Comparison of ENCODE assay signal across 1 cellular context in genomic region chr2:121596221-121597080, GRCh38.
TF ChIP-seq lines count a peak whose summit lies in the region.

No MANE protein-coding gene starts in this region.

TF ChIP-seq in K562, 482 proteins besides CTCF, POLR2A, EP300 and RAD21 (continued from another document and continues in another):
- TF ChIP-seq MLLT1 (IDR thresholded peaks at IDR 0.05) (peak; percentile 25 to 56; a peak in 2 of 4 replicates), NFRKB (IDR thresholded peaks at IDR 0.05; ENCODE audit: low read depth) (peak; percentile 65; the same call in 1 of the 2 replicates), FOS (IDR thresholded peaks at IDR 0.05; ENCODE audit: extremely low read depth, insufficient read length) (no peak), ELF4 (CRISPR knock-in tag; IDR thresholded peaks at IDR 0.05) (0 out of 2 replicates have a peak, but pooled peaks have one; percentile 56), PHF8 (IDR thresholded peaks at IDR 0.05; ENCODE audit: borderline replicate concordance, low read length) (no peak; the same call in 1 of the 2 replicates), ZBED1 (IDR thresholded peaks at IDR 0.05) (peak; percentile 89; the same call in 1 of the 2 replicates), CHD2 (IDR thresholded peaks at IDR 0.05; ENCODE audit: low read depth, low read length) (no peak), CREB1 (IDR thresholded peaks at IDR 0.05) (peak; percentile 16; the same call in 1 of the 2 replicates), CREB1 (CRISPR knock-in tag; IDR thresholded peaks at IDR 0.05) (no peak), ZNF431 (CRISPR knock-in tag; IDR thresholded peaks at IDR 0.05) (no peak), GTF2E2 (tag; IDR thresholded peaks at IDR 0.05) (peak; percentile 72; the same call in 1 of the 2 replicates), ATF2 (CRISPR knock-in tag; IDR thresholded peaks at IDR 0.05) (no peak), AFF4 (CRISPR knock-in tag; IDR thresholded peaks at IDR 0.05) (no peak), ZSCAN32 (CRISPR knock-in tag; IDR thresholded peaks at IDR 0.05) (no peak), TEAD1 (CRISPR knock-in tag; IDR thresholded peaks at IDR 0.05) (peak; percentile 1 to 22; a peak in 1 of 4 replicates), MAFK (IDR thresholded peaks at IDR 0.05; ENCODE audit: low read length) (no peak), RNF2 (IDR thresholded peaks at IDR 0.05) (peak; percentile 90), ZNF232 (CRISPR knock-in tag; IDR thresholded peaks at IDR 0.05) (no peak), CBFB (CRISPR knock-in tag; IDR thresholded peaks at IDR 0.05) (no peak), NR1H2 (CRISPR knock-in tag; IDR thresholded peaks at IDR 0.05) (no peak), NR3C1 (CRISPR knock-in tag; IDR thresholded peaks at IDR 0.05) (no peak), HCFC1 (IDR thresholded peaks at IDR 0.05; ENCODE audit: low read depth, low read length) (no peak), THAP12 (CRISPR knock-in tag; IDR thresholded peaks at IDR 0.05) (no peak), SRSF1 (IDR thresholded peaks at IDR 0.05; ENCODE audit: low read depth, low read length) (no peak), PTTG1 (tag; IDR thresholded peaks at IDR 0.05; ENCODE audit: low read depth) (no peak), MEF2A (IDR thresholded peaks at IDR 0.05; ENCODE audit: control insufficient read depth, low read depth, low read length) (peak; percentile 91), ZNF696 (CRISPR knock-in tag; conservative IDR thresholded peaks at IDR 0.05) (no peak), POLR2B (IDR thresholded peaks at IDR 0.05; ENCODE audit: low read depth, partially characterized antibody) (peak; percentile 20), BRF1 (IDR thresholded peaks at IDR 0.05; ENCODE audit: borderline replicate concordance, extremely low read depth, insufficient read length) (no peak), THRA (IDR thresholded peaks at IDR 0.05) (no peak), ZNF277 (CRISPR knock-in tag; IDR thresholded peaks at IDR 0.05; ENCODE audit: borderline replicate concordance) (no peak), ZNF592 (IDR thresholded peaks at IDR 0.05) (peak; percentile 65), ZNF318 (IDR thresholded peaks at IDR 0.05; ENCODE audit: borderline replicate concordance in 1 of 2, low read depth in 1 of 2) (peak in 1 of 2 experiments; percentile 56; a peak in 2 of 4 replicates)
